8 cellular contexts compared by ENCODE assay signal in genomic region chr10:33657913-33658312, GRCh38.
"Had no signal": no experiment of that assay in that cellular context is flagged by ENCODE, and none has a peak within 500 bp of the region (broad histone marks: within the 10 kb centered on the region; RNA-seq: fewer than 3 reads in every experiment).

No MANE protein-coding gene starts in this region.

- H3K4me3 ChIP-seq: GM23338 had no signal

- H3K36me3 Mint-ChIP-seq: IgD-negative memory B cell had no signal

- H3K27ac Mint-ChIP-seq: GM23338, H9, IgD-negative memory B cell had no signal

- H3K4me3 Mint-ChIP-seq: GM23338, H9, IgD-negative memory B cell had no signal

- ATAC-seq: GM23338 had no signal

- H2AFZ ChIP-seq: GM23338 had no signal

- DNase-seq: H9, HCEC 1CT, KG1 had no signal

- FAIRE-seq: H1, H54, HepG2 had no signal
